In genomic region chr14:21917699-21918436, GRCh38 we compare ENCODE assay signal across 8 cellular contexts.
DNase-seq lines count a peak whose midpoint lies in the region; ATAC-seq, FAIRE-seq and TF ChIP-seq lines count a peak whose summit lies in the region.

No MANE protein-coding gene starts in this region.

- H3K9me2 ChIP-seq in SU-DHL-6 (replicated peaks; ENCODE audit: insufficient read depth, low read length): no peaks in the 10 kb centered on the region

- H3K9ac ChIP-seq in SU-DHL-6 (ENCODE audit: low read length): no peak overlapping the region

- TF ChIP-seq POLR2A in body of pancreas (IDR thresholded peaks at IDR 0.05): no peak

- peaks cover 11% of the 10 kb centered on the region for H3K4me1 ChIP-seq in body of pancreas

- H3K36me3 ChIP-seq in SU-DHL-6 (ENCODE audit: low read length) (no peaks in the 10 kb centered on the region), body of pancreas (replicated peaks in 1 of 2; ENCODE audit: insufficient read depth in 1 of 2, low read depth in 2 of 2) (no peaks in the 10 kb centered on the region)

- H2AFZ ChIP-seq in SU-DHL-6 (ENCODE audit: low read depth, low read length, severe bottlenecking): peak overlapping the region; percentile 29

- H3F3A ChIP-seq in SU-DHL-6 (ENCODE audit: insufficient read depth): no peaks in the 10 kb centered on the region

- TF ChIP-seq CTCF in GM12865 (IDR thresholded peaks at IDR 0.05; ENCODE audit: insufficient read depth, low read depth, low read length, missing control alignments) (peak; percentile 83), SU-DHL-6 (IDR thresholded peaks at IDR 0.05; ENCODE audit: insufficient read depth, low read length, poor library complexity, severe bottlenecking) (peak; percentile 90), body of pancreas (IDR thresholded peaks at IDR 0.05) (peak; percentile 16 to 69 (median 59))

- ATAC-seq in body of pancreas: peak; percentile 63
- ATAC-seq in HG03097 (IDR thresholded peaks at IDR 0.05; ENCODE audit: low FRiP score, unreplicated experiment): no peak

- H3K27me3 ChIP-seq in SU-DHL-6 (ENCODE audit: low read length) (no peaks in the 10 kb centered on the region), body of pancreas (no peaks in the 10 kb centered on the region)

- no peaks in the 10 kb centered on the region for H4K20me1 ChIP-seq in SU-DHL-6 (ENCODE audit: low read depth, low read length)

- H3K9me3 ChIP-seq in SU-DHL-6 (ENCODE audit: insufficient read depth, low read length) (no peaks in the 10 kb centered on the region), body of pancreas (no peaks in the 10 kb centered on the region)

- DNase-seq in GM12865 (ENCODE audit: low read depth): peak; percentile 61
- DNase-seq in HT-29 (ENCODE audit: low spot score): peak; percentile 51
- DNase-seq in body of pancreas: peak; percentile 35 to 54 (median 45)
- peak; percentile 86 for DNase-seq in inferior parietal cortex (ENCODE audit: extremely low spot score)
- peak; percentile 46 for DNase-seq in stimulated activated CD4-positive, alpha-beta T cell treated with anti-CD3 and anti-CD28 coated beads, Interleukin-1b, Interleukin-23, amount 100 ng/mL, for 48 hours

- 15 to 23% methylated on average over 4 of the region's 4 CpGs for WGBS in body of pancreas, 2 donors

- H3K27ac ChIP-seq in SU-DHL-6 (ENCODE audit: low read depth, low read length) (no peak overlapping the region), body of pancreas (no peak overlapping the region)

- no peaks in the 10 kb centered on the region for H3K79me2 ChIP-seq in SU-DHL-6 (ENCODE audit: insufficient read depth, low read length)

- H3K4me3 ChIP-seq in GM12865 (ENCODE audit: low read depth, low read length): no peak overlapping the region
- no peak overlapping the region for H3K4me3 ChIP-seq in SU-DHL-6 (ENCODE audit: insufficient read depth, low read length, poor library complexity, severe bottlenecking)
- H3K4me3 ChIP-seq in body of pancreas: no peak overlapping the region

- intact Hi-C loops in body of pancreas (cut with DNase I): no loop called here

- FAIRE-seq in A204.1 (lab: Jason Lieb, UNC): peak; percentile 87

- peak overlapping the region; percentile 27 for H3K4me2 ChIP-seq in SU-DHL-6 (ENCODE audit: low read depth, low read length, poor library complexity, severe bottlenecking)
